In genomic region chr12:103965590-103966407, GRCh38 we compare ENCODE assay signal across 1 cellular context.
TF ChIP-seq lines count a peak whose summit lies in the region.

TDG (plus strand) TSS chr12:103965872; CDS start chr12:103966038, 166 bp downstream.

TF ChIP-seq in HepG2, 621 proteins besides CTCF, POLR2A, EP300 and RAD21 (continued from another document and continues in another):
- TF ChIP-seq HNRNPUL1 (IDR thresholded peaks at IDR 0.05; ENCODE audit: low read depth, low read length) (no peak), BCL3 (CRISPR knock-in tag; IDR thresholded peaks at IDR 0.05) (peak; percentile 97), SMC3 (IDR thresholded peaks at IDR 0.05; ENCODE audit: low read length) (no peak), ZNF468 (CRISPR knock-in tag; IDR thresholded peaks at IDR 0.05) (0 out of 2 replicates have a peak, but pooled peaks have one; percentile 31), TCF7L2 (IDR thresholded peaks at IDR 0.05; ENCODE audit: low read depth, low read length) (no peak), ZNF792 (CRISPR knock-in tag; IDR thresholded peaks at IDR 0.05) (peak; percentile 55; the same call in 1 of the 2 replicates), SMARCE1 (IDR thresholded peaks at IDR 0.05; ENCODE audit: borderline replicate concordance) (no peak), FOXA3 (CRISPR knock-in tag; IDR thresholded peaks at IDR 0.05) (peak; percentile 56; the same call in 1 of the 2 replicates), ZNF232 (CRISPR knock-in tag; IDR thresholded peaks at IDR 0.05; ENCODE audit: borderline replicate concordance) (peak; percentile 49; the same call in 1 of the 2 replicates), AGO2 (optimal IDR thresholded peaks at IDR 0.05; ENCODE audit: low read depth, low read length) (peak; percentile 81), EED (CRISPR knock-in tag; IDR thresholded peaks at IDR 0.05) (peak; percentile 89; the same call in 1 of the 2 replicates), GABPA (IDR thresholded peaks at IDR 0.05; ENCODE audit: low read depth, low read length) (peak; percentile 86), GABPA (CRISPR knock-in tag; IDR thresholded peaks at IDR 0.05; ENCODE audit: low read depth) (peak; percentile 95), ZNF256 (CRISPR knock-in tag; conservative IDR thresholded peaks at IDR 0.05) (0 out of 2 replicates have a peak, but pooled peaks have one; percentile 30), SNAPC2 (CRISPR knock-in tag; IDR thresholded peaks at IDR 0.05) (peak; percentile 70; the same call in 1 of the 2 replicates), ZNF234 (CRISPR knock-in tag; conservative IDR thresholded peaks at IDR 0.05) (no peak), TMF1 (CRISPR knock-in tag; IDR thresholded peaks at IDR 0.05; ENCODE audit: low read depth) (peak; percentile 42; the same call in 1 of the 2 replicates), NONO (IDR thresholded peaks at IDR 0.05) (no peak), NONO (CRISPR knock-in tag; conservative IDR thresholded peaks at IDR 0.05) (peak; percentile 95; the same call in 1 of the 2 replicates), ZNF564 (CRISPR knock-in tag; IDR thresholded peaks at IDR 0.05) (peak; percentile 67; the same call in 1 of the 2 replicates), SMYD3 (CRISPR knock-in tag; IDR thresholded peaks at IDR 0.05) (peak; percentile 60; the same call in 1 of the 2 replicates), ZNF281 (CRISPR knock-in tag; IDR thresholded peaks at IDR 0.05; ENCODE audit: borderline replicate concordance) (peak; percentile 45; the same call in 1 of the 2 replicates), ZSCAN20 (CRISPR knock-in tag; IDR thresholded peaks at IDR 0.05; ENCODE audit: borderline replicate concordance) (0 out of 2 replicates have a peak, but pooled peaks have one; percentile 66), PCBP2 (optimal IDR thresholded peaks at IDR 0.05; ENCODE audit: low read depth, low read length, poor library complexity, severe bottlenecking) (no peak), MXI1 (IDR thresholded peaks at IDR 0.05; ENCODE audit: borderline replicate concordance, low read depth, low read length) (peak; percentile 83; the same call in 2 of the 3 replicates), BRCA1 (CRISPR knock-in tag; IDR thresholded peaks at IDR 0.05) (no peak), ZNF740 (CRISPR knock-in tag; IDR thresholded peaks at IDR 0.05) (peak; percentile 55; the same call in 1 of the 2 replicates), ZBTB25 (CRISPR knock-in tag; IDR thresholded peaks at IDR 0.05) (peak; percentile 78), ZNF556 (CRISPR knock-in tag; IDR thresholded peaks at IDR 0.05; ENCODE audit: borderline replicate concordance) (peak; percentile 82; the same call in 1 of the 2 replicates), ZNF335 (CRISPR knock-in tag; IDR thresholded peaks at IDR 0.05) (peak; percentile 81; the same call in 1 of the 2 replicates), ZBTB8A (CRISPR knock-in tag; IDR thresholded peaks at IDR 0.05; ENCODE audit: borderline replicate concordance, low read depth) (no peak), ZBTB3 (CRISPR knock-in tag; IDR thresholded peaks at IDR 0.05; ENCODE audit: borderline replicate concordance, low read depth) (no peak), SIX4 (CRISPR knock-in tag; IDR thresholded peaks at IDR 0.05) (no peak), ZFP36L1 (CRISPR knock-in tag; IDR thresholded peaks at IDR 0.05) (0 out of 2 replicates have a peak, but pooled peaks have one; percentile 62), MYNN (CRISPR knock-in tag; IDR thresholded peaks at IDR 0.05; ENCODE audit: low read depth) (no peak), CEBPZ (IDR thresholded peaks at IDR 0.05; ENCODE audit: low read length) (no peak), ZNF816 (CRISPR knock-in tag; IDR thresholded peaks at IDR 0.05; ENCODE audit: borderline replicate concordance) (peak; percentile 77; the same call in 1 of the 2 replicates), POLR2AphosphoS2 (IDR thresholded peaks at IDR 0.05; ENCODE audit: low read depth, low read length) (no peak), HDAC1 (CRISPR knock-in tag; IDR thresholded peaks at IDR 0.05) (peak; percentile 96), ZNF280D (CRISPR knock-in tag; IDR thresholded peaks at IDR 0.05) (peak; percentile 77), KDM4B (CRISPR knock-in tag; IDR thresholded peaks at IDR 0.05) (0 out of 2 replicates have a peak, but pooled peaks have one; percentile 77), MXD3 (CRISPR knock-in tag; IDR thresholded peaks at IDR 0.05) (peak; percentile 93), RBFOX2 (IDR thresholded peaks at IDR 0.05; ENCODE audit: low read depth, low read length) (peak; percentile 97), ZNF598 (CRISPR knock-in tag; IDR thresholded peaks at IDR 0.05; ENCODE audit: borderline replicate concordance) (peak; percentile 79; the same call in 1 of the 2 replicates), ZSCAN5A (CRISPR knock-in tag; IDR thresholded peaks at IDR 0.05; ENCODE audit: borderline replicate concordance) (no peak; the same call in 1 of the 2 replicates), KAT2B (IDR thresholded peaks at IDR 0.05; ENCODE audit: borderline replicate concordance, low read depth, low read length) (no peak), TBL1XR1 (IDR thresholded peaks at IDR 0.05; ENCODE audit: borderline replicate concordance, low read length, partially characterized antibody) (peak; percentile 63), YEATS2 (CRISPR knock-in tag; IDR thresholded peaks at IDR 0.05; ENCODE audit: borderline replicate concordance) (peak; percentile 97), ZNF451 (CRISPR knock-in tag; IDR thresholded peaks at IDR 0.05) (peak; percentile 76; the same call in 1 of the 2 replicates), ZNF766 (CRISPR knock-in tag; IDR thresholded peaks at IDR 0.05; ENCODE audit: borderline replicate concordance) (no peak; the same call in 1 of the 2 replicates), ZNF354B (CRISPR knock-in tag; IDR thresholded peaks at IDR 0.05) (no peak), TBP (CRISPR knock-in tag; IDR thresholded peaks at IDR 0.05) (no peak)
- TF ChIP-seq, protein P1, sequence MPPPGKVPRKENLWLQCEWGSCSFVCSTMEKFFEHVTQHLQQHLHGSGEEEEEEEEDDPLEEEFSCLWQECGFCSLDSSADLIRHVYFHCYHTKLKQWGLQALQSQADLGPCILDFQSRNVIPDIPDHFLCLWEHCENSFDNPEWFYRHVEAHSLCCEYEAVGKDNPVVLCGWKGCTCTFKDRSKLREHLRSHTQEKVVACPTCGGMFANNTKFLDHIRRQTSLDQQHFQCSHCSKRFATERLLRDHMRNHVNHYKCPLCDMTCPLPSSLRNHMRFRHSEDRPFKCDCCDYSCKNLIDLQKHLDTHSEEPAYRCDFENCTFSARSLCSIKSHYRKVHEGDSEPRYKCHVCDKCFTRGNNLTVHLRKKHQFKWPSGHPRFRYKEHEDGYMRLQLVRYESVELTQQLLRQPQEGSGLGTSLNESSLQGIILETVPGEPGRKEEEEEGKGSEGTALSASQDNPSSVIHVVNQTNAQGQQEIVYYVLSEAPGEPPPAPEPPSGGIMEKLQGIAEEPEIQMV (CRISPR knock-in tag; IDR thresholded peaks at IDR 0.05; ENCODE audit: low read depth): peak; percentile 69; the same call in 1 of the 2 replicates
